2 cellular contexts compared by ENCODE assay signal in the genomic region with DNA sequence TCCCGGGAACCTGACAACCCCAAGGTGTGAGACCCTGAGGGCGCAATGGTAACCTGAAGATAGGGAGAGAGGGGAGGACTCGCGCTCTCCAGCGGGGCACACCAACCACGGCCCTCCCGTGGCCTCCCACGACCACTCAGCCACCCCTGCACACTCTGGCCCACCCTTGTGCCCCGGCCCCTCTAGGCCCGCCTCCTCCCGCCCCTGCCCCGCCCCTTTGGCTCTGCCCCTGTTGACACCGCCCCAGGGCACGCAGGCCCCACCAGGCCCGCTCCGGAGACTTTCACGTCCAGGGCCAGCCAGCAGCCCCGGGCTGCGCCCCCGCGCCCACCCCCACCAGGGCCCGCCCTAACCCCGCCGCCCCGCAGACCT.
TF ChIP-seq lines count a peak whose summit lies in the region.

No MANE protein-coding gene starts in this region.

TF ChIP-seq in SK-N-SH treated with all-trans-retinoic acid at 6 μM for 48 hours, 23 proteins besides CTCF, POLR2A, EP300 and RAD21:
- TF ChIP-seq TCF4 (CRISPR knock-in tag; IDR thresholded peaks at IDR 0.05; ENCODE audit: borderline replicate concordance): no peak
- no peak for TF ChIP-seq SNAI2 (CRISPR knock-in tag; IDR thresholded peaks at IDR 0.05)
- no peak for TF ChIP-seq TOX (CRISPR knock-in tag; IDR thresholded peaks at IDR 0.05; ENCODE audit: borderline replicate concordance)
- TF ChIP-seq, protein P1, sequence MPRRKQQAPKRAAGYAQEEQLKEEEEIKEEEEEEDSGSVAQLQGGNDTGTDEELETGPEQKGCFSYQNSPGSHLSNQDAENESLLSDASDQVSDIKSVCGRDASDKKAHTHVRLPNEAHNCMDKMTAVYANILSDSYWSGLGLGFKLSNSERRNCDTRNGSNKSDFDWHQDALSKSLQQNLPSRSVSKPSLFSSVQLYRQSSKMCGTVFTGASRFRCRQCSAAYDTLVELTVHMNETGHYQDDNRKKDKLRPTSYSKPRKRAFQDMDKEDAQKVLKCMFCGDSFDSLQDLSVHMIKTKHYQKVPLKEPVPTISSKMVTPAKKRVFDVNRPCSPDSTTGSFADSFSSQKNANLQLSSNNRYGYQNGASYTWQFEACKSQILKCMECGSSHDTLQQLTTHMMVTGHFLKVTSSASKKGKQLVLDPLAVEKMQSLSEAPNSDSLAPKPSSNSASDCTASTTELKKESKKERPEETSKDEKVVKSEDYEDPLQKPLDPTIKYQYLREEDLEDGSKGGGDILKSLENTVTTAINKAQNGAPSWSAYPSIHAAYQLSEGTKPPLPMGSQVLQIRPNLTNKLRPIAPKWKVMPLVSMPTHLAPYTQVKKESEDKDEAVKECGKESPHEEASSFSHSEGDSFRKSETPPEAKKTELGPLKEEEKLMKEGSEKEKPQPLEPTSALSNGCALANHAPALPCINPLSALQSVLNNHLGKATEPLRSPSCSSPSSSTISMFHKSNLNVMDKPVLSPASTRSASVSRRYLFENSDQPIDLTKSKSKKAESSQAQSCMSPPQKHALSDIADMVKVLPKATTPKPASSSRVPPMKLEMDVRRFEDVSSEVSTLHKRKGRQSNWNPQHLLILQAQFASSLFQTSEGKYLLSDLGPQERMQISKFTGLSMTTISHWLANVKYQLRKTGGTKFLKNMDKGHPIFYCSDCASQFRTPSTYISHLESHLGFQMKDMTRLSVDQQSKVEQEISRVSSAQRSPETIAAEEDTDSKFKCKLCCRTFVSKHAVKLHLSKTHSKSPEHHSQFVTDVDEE (CRISPR knock-in tag; IDR thresholded peaks at IDR 0.05): no peak
- no peak for TF ChIP-seq ZNF565 (CRISPR knock-in tag; conservative IDR thresholded peaks at IDR 0.05; ENCODE audit: low read depth)
- TF ChIP-seq, protein P2, sequence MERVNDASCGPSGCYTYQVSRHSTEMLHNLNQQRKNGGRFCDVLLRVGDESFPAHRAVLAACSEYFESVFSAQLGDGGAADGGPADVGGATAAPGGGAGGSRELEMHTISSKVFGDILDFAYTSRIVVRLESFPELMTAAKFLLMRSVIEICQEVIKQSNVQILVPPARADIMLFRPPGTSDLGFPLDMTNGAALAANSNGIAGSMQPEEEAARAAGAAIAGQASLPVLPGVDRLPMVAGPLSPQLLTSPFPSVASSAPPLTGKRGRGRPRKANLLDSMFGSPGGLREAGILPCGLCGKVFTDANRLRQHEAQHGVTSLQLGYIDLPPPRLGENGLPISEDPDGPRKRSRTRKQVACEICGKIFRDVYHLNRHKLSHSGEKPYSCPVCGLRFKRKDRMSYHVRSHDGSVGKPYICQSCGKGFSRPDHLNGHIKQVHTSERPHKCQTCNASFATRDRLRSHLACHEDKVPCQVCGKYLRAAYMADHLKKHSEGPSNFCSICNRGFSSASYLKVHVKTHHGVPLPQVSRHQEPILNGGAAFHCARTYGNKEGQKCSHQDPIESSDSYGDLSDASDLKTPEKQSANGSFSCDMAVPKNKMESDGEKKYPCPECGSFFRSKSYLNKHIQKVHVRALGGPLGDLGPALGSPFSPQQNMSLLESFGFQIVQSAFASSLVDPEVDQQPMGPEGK (CRISPR knock-in tag; IDR thresholded peaks at IDR 0.05; ENCODE audit: borderline replicate concordance): no peak
- TF ChIP-seq ZNF8 (CRISPR knock-in tag; IDR thresholded peaks at IDR 0.05): no peak
- no peak for TF ChIP-seq ZC3H10 (CRISPR knock-in tag; IDR thresholded peaks at IDR 0.05)
- no peak for TF ChIP-seq ARNTL (CRISPR knock-in tag; IDR thresholded peaks at IDR 0.05; ENCODE audit: borderline replicate concordance, low read depth)
- no peak for TF ChIP-seq ZFP30 (CRISPR knock-in tag; IDR thresholded peaks at IDR 0.05)
- TF ChIP-seq, protein P3, sequence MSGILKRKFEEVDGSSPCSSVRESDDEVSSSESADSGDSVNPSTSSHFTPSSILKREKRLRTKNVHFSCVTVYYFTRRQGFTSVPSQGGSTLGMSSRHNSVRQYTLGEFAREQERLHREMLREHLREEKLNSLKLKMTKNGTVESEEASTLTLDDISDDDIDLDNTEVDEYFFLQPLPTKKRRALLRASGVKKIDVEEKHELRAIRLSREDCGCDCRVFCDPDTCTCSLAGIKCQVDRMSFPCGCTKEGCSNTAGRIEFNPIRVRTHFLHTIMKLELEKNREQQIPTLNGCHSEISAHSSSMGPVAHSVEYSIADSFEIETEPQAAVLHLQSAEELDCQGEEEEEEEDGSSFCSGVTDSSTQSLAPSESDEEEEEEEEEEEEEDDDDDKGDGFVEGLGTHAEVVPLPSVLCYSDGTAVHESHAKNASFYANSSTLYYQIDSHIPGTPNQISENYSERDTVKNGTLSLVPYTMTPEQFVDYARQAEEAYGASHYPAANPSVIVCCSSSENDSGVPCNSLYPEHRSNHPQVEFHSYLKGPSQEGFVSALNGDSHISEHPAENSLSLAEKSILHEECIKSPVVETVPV (CRISPR knock-in tag; IDR thresholded peaks at IDR 0.05): no peak
- TF ChIP-seq BACH2 (CRISPR knock-in tag; IDR thresholded peaks at IDR 0.05; ENCODE audit: borderline replicate concordance): no peak
- TF ChIP-seq ZNF70 (CRISPR knock-in tag; IDR thresholded peaks at IDR 0.05): no peak
- no peak for TF ChIP-seq ESRRG (CRISPR knock-in tag; IDR thresholded peaks at IDR 0.05)
- TF ChIP-seq, protein P4, sequence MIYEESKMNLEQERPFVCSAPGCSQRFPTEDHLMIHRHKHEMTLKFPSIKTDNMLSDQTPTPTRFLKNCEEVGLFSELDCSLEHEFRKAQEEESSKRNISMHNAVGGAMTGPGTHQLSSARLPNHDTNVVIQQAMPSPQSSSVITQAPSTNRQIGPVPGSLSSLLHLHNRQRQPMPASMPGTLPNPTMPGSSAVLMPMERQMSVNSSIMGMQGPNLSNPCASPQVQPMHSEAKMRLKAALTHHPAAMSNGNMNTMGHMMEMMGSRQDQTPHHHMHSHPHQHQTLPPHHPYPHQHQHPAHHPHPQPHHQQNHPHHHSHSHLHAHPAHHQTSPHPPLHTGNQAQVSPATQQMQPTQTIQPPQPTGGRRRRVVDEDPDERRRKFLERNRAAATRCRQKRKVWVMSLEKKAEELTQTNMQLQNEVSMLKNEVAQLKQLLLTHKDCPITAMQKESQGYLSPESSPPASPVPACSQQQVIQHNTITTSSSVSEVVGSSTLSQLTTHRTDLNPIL (CRISPR knock-in tag; IDR thresholded peaks at IDR 0.05; ENCODE audit: low read depth): no peak

TF ChIP-seq in HepG2, 621 proteins besides CTCF, POLR2A, EP300 and RAD21:
- TF ChIP-seq, protein P5, sequence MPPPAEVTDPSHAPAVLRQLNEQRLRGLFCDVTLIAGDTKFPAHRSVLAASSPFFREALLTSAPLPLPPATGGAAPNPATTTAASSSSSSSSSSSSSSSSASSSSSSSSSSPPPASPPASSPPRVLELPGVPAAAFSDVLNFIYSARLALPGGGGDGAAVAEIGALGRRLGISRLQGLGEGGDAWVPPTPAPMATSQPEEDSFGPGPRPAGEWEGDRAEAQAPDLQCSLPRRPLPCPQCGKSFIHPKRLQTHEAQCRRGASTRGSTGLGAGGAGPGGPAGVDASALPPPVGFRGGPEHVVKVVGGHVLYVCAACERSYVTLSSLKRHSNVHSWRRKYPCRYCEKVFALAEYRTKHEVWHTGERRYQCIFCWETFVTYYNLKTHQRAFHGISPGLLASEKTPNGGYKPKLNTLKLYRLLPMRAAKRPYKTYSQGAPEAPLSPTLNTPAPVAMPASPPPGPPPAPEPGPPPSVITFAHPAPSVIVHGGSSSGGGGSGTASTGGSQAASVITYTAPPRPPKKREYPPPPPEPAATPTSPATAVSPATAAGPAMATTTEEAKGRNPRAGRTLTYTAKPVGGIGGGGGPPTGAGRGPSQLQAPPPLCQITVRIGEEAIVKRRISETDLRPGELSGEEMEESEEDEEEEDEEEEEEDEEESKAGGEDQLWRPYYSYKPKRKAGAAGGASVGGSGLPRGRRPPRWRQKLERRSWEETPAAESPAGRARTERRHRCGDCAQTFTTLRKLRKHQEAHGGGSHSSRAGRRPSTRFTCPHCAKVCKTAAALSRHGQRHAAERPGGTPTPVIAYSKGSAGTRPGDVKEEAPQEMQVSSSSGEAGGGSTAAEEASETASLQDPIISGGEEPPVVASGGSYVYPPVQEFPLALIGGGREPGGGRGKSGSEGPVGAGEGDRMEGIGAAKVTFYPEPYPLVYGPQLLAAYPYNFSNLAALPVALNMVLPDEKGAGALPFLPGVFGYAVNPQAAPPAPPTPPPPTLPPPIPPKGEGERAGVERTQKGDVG (CRISPR knock-in tag; IDR thresholded peaks at IDR 0.05; ENCODE audit: borderline replicate concordance): no peak
- TF ChIP-seq, protein P6, sequence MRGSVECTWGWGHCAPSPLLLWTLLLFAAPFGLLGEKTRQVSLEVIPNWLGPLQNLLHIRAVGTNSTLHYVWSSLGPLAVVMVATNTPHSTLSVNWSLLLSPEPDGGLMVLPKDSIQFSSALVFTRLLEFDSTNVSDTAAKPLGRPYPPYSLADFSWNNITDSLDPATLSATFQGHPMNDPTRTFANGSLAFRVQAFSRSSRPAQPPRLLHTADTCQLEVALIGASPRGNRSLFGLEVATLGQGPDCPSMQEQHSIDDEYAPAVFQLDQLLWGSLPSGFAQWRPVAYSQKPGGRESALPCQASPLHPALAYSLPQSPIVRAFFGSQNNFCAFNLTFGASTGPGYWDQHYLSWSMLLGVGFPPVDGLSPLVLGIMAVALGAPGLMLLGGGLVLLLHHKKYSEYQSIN (CRISPR knock-in tag; IDR thresholded peaks at IDR 0.05; ENCODE audit: borderline replicate concordance): no peak
- no peak for TF ChIP-seq ZNF12 (CRISPR knock-in tag; IDR thresholded peaks at IDR 0.05)
- TF ChIP-seq, protein P7, sequence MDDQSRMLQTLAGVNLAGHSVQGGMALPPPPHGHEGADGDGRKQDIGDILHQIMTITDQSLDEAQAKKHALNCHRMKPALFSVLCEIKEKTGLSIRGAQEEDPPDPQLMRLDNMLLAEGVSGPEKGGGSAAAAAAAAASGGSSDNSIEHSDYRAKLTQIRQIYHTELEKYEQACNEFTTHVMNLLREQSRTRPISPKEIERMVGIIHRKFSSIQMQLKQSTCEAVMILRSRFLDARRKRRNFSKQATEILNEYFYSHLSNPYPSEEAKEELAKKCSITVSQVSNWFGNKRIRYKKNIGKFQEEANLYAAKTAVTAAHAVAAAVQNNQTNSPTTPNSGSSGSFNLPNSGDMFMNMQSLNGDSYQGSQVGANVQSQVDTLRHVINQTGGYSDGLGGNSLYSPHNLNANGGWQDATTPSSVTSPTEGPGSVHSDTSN (CRISPR knock-in tag; IDR thresholded peaks at IDR 0.05; ENCODE audit: borderline replicate concordance): no peak
- TF ChIP-seq, protein P8, sequence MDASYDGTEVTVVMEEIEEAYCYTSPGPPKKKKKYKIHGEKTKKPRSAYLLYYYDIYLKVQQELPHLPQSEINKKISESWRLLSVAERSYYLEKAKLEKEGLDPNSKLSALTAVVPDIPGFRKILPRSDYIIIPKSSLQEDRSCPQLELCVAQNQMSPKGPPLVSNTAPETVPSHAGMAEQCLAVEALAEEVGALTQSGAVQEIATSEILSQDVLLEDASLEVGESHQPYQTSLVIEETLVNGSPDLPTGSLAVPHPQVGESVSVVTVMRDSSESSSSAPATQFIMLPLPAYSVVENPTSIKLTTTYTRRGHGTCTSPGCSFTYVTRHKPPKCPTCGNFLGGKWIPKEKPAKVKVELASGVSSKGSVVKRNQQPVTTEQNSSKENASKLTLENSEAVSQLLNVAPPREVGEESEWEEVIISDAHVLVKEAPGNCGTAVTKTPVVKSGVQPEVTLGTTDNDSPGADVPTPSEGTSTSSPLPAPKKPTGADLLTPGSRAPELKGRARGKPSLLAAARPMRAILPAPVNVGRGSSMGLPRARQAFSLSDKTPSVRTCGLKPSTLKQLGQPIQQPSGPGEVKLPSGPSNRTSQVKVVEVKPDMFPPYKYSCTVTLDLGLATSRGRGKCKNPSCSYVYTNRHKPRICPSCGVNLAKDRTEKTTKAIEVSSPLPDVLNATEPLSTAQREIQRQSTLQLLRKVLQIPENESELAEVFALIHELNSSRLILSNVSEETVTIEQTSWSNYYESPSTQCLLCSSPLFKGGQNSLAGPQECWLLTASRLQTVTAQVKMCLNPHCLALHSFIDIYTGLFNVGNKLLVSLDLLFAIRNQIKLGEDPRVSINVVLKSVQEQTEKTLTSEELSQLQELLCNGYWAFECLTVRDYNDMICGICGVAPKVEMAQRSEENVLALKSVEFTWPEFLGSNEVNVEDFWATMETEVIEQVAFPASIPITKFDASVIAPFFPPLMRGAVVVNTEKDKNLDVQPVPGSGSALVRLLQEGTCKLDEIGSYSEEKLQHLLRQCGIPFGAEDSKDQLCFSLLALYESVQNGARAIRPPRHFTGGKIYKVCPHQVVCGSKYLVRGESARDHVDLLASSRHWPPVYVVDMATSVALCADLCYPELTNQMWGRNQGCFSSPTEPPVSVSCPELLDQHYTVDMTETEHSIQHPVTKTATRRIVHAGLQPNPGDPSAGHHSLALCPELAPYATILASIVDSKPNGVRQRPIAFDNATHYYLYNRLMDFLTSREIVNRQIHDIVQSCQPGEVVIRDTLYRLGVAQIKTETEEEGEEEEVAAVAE (CRISPR knock-in tag; IDR thresholded peaks at IDR 0.05; ENCODE audit: borderline replicate concordance): no peak
- TF ChIP-seq, protein P9, sequence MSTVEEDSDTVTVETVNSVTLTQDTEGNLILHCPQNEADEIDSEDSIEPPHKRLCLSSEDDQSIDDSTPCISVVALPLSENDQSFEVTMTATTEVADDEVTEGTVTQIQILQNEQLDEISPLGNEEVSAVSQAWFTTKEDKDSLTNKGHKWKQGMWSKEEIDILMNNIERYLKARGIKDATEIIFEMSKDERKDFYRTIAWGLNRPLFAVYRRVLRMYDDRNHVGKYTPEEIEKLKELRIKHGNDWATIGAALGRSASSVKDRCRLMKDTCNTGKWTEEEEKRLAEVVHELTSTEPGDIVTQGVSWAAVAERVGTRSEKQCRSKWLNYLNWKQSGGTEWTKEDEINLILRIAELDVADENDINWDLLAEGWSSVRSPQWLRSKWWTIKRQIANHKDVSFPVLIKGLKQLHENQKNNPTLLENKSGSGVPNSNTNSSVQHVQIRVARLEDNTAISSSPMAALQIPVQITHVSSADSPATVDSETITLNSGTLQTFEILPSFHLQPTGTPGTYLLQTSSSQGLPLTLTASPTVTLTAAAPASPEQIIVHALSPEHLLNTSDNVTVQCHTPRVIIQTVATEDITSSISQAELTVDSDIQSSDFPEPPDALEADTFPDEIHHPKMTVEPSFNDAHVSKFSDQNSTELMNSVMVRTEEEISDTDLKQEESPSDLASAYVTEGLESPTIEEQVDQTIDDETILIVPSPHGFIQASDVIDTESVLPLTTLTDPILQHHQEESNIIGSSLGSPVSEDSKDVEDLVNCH (CRISPR knock-in tag; IDR thresholded peaks at IDR 0.05): no peak
- TF ChIP-seq ZFP82 (CRISPR knock-in tag; IDR thresholded peaks at IDR 0.05; ENCODE audit: borderline replicate concordance): no peak
- no peak for TF ChIP-seq ZC3H4 (CRISPR knock-in tag; IDR thresholded peaks at IDR 0.05; ENCODE audit: borderline replicate concordance)
- no peak for TF ChIP-seq ZNF768 (CRISPR knock-in tag; IDR thresholded peaks at IDR 0.05)
- no peak for TF ChIP-seq RARG (CRISPR knock-in tag; IDR thresholded peaks at IDR 0.05; ENCODE audit: low read depth)
- no peak for TF ChIP-seq ATF7 (IDR thresholded peaks at IDR 0.05)
- TF ChIP-seq ATF7 (CRISPR knock-in tag; IDR thresholded peaks at IDR 0.05): no peak
- no peak for TF ChIP-seq ZNF235 (CRISPR knock-in tag; IDR thresholded peaks at IDR 0.05; ENCODE audit: borderline replicate concordance)
- no peak for TF ChIP-seq TEAD2 (CRISPR knock-in tag; IDR thresholded peaks at IDR 0.05)
